ENCODE assay signal across 20 cellular contexts in the genomic region with DNA sequence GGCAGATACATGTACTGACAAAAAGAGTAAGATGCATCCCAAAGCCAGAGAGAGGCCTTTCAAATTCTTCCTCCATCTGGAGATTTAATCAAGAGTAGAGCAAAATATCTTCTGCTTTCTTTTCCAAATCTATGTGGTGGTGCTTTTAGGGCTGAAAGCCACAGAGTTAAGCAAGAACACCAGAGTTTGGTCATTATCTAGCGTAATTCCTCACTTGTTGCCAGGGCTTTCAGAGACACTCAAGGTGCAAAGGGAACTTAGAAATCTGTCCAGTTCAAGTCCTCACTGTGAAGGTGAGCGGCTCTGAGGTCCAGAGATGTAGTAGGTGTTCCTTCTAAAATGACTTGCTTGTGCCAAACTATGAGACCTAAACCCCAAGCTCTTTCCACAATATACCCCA.
"Had no signal": no experiment of that assay in that cellular context is flagged by ENCODE, and none has a peak within 500 bp of the region (broad histone marks: within the 10 kb centered on the region; RNA-seq: fewer than 3 reads in every experiment).

No MANE protein-coding gene starts in this region.

- ATAC-seq: activated CD8-positive, alpha-beta T cell treated with anti-CD3 and anti-CD28 coated beads for 36 hours; esophagus mucosa; natural killer cell treated with Interleukin-12 subunit alpha and Interleukin-12 subunit beta and Interleukin-15 and Interleukin-18, amount 100 ng/mL, for 72 hours; WTC11 had no signal

- H3K4me1 Mint-ChIP-seq: activated naive CD8-positive, alpha-beta T cell treated with anti-CD3 and anti-CD28 coated beads for 36 hours; brain; memory B cell; WTC11 had no signal

- H3K27ac Mint-ChIP-seq: activated CD8-positive, alpha-beta T cell treated with anti-CD3 and anti-CD28 coated beads for 36 hours; activated naive CD8-positive, alpha-beta T cell treated with anti-CD3 and anti-CD28 coated beads for 36 hours; brain; memory B cell; natural killer cell treated with Interleukin-12 subunit alpha and Interleukin-12 subunit beta and Interleukin-15 and Interleukin-18, amount 100 ng/mL, for 72 hours; WTC11 had no signal

- H3K27me3 Mint-ChIP-seq: activated CD8-positive, alpha-beta T cell treated with anti-CD3 and anti-CD28 coated beads for 36 hours had no signal

- DNase-seq: activated CD4-positive, alpha-beta T cell treated with anti-CD3 and anti-CD28 coated beads for 48 hours; activated CD8-positive, alpha-beta T cell treated with anti-CD3 and anti-CD28 coated beads for 36 hours; activated gamma-delta T cell; activated naive CD8-positive, alpha-beta T cell treated with anti-CD3 and anti-CD28 coated beads for 36 hours; activated T-cell treated with anti-CD3 and anti-CD28 coated beads, Interleukin-2, amount 50 U/mL, for 48 hours; central memory CD4-positive, alpha-beta T cell; colonic mucosa; left ventricle myocardium inferior; posterior cingulate gyrus; retina; stimulated activated CD4-positive, alpha-beta T cell treated with anti-CD3 and anti-CD28 coated beads, Interleukin-4, amount 100 ng/mL, for 1 hour; stimulated activated naive CD4-positive, alpha-beta T cell; tibial artery had no signal

- H3K4me3 Mint-ChIP-seq: activated CD8-positive, alpha-beta T cell treated with anti-CD3 and anti-CD28 coated beads for 36 hours; activated naive CD8-positive, alpha-beta T cell treated with anti-CD3 and anti-CD28 coated beads for 36 hours; brain; memory B cell; natural killer cell treated with Interleukin-12 subunit alpha and Interleukin-12 subunit beta and Interleukin-15 and Interleukin-18, amount 100 ng/mL, for 72 hours; WTC11 had no signal

- H3K9me3 Mint-ChIP-seq: activated CD8-positive, alpha-beta T cell treated with anti-CD3 and anti-CD28 coated beads for 36 hours; activated naive CD8-positive, alpha-beta T cell treated with anti-CD3 and anti-CD28 coated beads for 36 hours; memory B cell; natural killer cell treated with Interleukin-12 subunit alpha and Interleukin-12 subunit beta and Interleukin-15 and Interleukin-18, amount 100 ng/mL, for 72 hours had no signal

- H3K36me3 Mint-ChIP-seq: activated naive CD8-positive, alpha-beta T cell treated with anti-CD3 and anti-CD28 coated beads for 36 hours; brain; memory B cell; natural killer cell treated with Interleukin-12 subunit alpha and Interleukin-12 subunit beta and Interleukin-15 and Interleukin-18, amount 100 ng/mL, for 72 hours had no signal

- H3K4me3 ChIP-seq: colonic mucosa, hepatocyte, left ventricle myocardium inferior, tibial artery, vagina had no signal
